In genomic region chr14:57346741-57347140, GRCh38 we compare ENCODE assay signal across 1 cellular context.
A peak's percentile ranks its signal among the peaks of the same experiment; 100 is the strongest.
TF ChIP-seq lines count a peak whose summit lies in the region.

No MANE protein-coding gene starts in this region.

TF ChIP-seq in HepG2, 621 proteins besides CTCF, POLR2A, EP300 and RAD21 (continued from another document and continues in another):
- TF ChIP-seq GRHL1 (CRISPR knock-in tag; conservative IDR thresholded peaks at IDR 0.05) = no peak
- no peak for TF ChIP-seq FOXK1 (CRISPR knock-in tag; IDR thresholded peaks at IDR 0.05; ENCODE audit: borderline replicate concordance, low read depth)
- no peak for TF ChIP-seq GMEB2 (CRISPR knock-in tag; IDR thresholded peaks at IDR 0.05; ENCODE audit: low read depth)
- no peak for TF ChIP-seq MTF1 (CRISPR knock-in tag; IDR thresholded peaks at IDR 0.05)
- TF ChIP-seq SATB2 (CRISPR knock-in tag; IDR thresholded peaks at IDR 0.05) = no peak
- TF ChIP-seq ZNF350 (CRISPR knock-in tag; IDR thresholded peaks at IDR 0.05; ENCODE audit: borderline replicate concordance, low read depth) = no peak
- TF ChIP-seq FOXJ3 (CRISPR knock-in tag; IDR thresholded peaks at IDR 0.05; ENCODE audit: borderline replicate concordance) = no peak
- no peak for TF ChIP-seq ZNF557 (CRISPR knock-in tag; IDR thresholded peaks at IDR 0.05)
- no peak for TF ChIP-seq ZBTB26 (CRISPR knock-in tag; IDR thresholded peaks at IDR 0.05; ENCODE audit: borderline replicate concordance)
- TF ChIP-seq ATM (IDR thresholded peaks at IDR 0.05; ENCODE audit: borderline replicate concordance) = no peak
- TF ChIP-seq JDP2 (CRISPR knock-in tag; IDR thresholded peaks at IDR 0.05; ENCODE audit: borderline replicate concordance) = no peak
- no peak for TF ChIP-seq ZNF326 (CRISPR knock-in tag; IDR thresholded peaks at IDR 0.05; ENCODE audit: borderline replicate concordance)
- no peak for TF ChIP-seq E2F2 (CRISPR knock-in tag; IDR thresholded peaks at IDR 0.05; ENCODE audit: borderline replicate concordance)
- TF ChIP-seq TBX3 (IDR thresholded peaks at IDR 0.05; ENCODE audit: borderline replicate concordance) = peak; percentile 69
- no peak for TF ChIP-seq ZNF274 (CRISPR knock-in tag; IDR thresholded peaks at IDR 0.05)
- TF ChIP-seq ZNF431 (CRISPR knock-in tag; IDR thresholded peaks at IDR 0.05; ENCODE audit: borderline replicate concordance, low read depth) = no peak
- no peak for TF ChIP-seq PAF1 (CRISPR knock-in tag; IDR thresholded peaks at IDR 0.05)
- TF ChIP-seq FOXO4 (CRISPR knock-in tag; conservative IDR thresholded peaks at IDR 0.05) = no peak
- TF ChIP-seq MAFK (conservative IDR thresholded peaks at IDR 0.05 in 1 of 2, IDR thresholded peaks at IDR 0.05 in 1 of 2; ENCODE audit: low read length in 2 of 2) = no peak
- TF ChIP-seq ZNF597 (CRISPR knock-in tag; IDR thresholded peaks at IDR 0.05) = no peak
- no peak for TF ChIP-seq TCF7L2 (IDR thresholded peaks at IDR 0.05; ENCODE audit: low read depth, low read length)
- TF ChIP-seq ZNF496 (CRISPR knock-in tag; IDR thresholded peaks at IDR 0.05; ENCODE audit: insufficient replicate concordance) = no peak
- no peak for TF ChIP-seq IKZF4 (CRISPR knock-in tag; IDR thresholded peaks at IDR 0.05; ENCODE audit: borderline replicate concordance, low read depth, not compliant biosample characterization)
- TF ChIP-seq ZNF672 (CRISPR knock-in tag; IDR thresholded peaks at IDR 0.05) = no peak
- no peak for TF ChIP-seq THAP9 (CRISPR knock-in tag; IDR thresholded peaks at IDR 0.05; ENCODE audit: borderline replicate concordance)
- no peak for TF ChIP-seq SNAPC2 (CRISPR knock-in tag; IDR thresholded peaks at IDR 0.05)
- TF ChIP-seq BRD4 (CRISPR knock-in tag; IDR thresholded peaks at IDR 0.05) = no peak
- no peak for TF ChIP-seq ZC3H13 (CRISPR knock-in tag; IDR thresholded peaks at IDR 0.05)
- TF ChIP-seq PAX8 (CRISPR knock-in tag; IDR thresholded peaks at IDR 0.05; ENCODE audit: borderline replicate concordance) = no peak
- no peak for TF ChIP-seq SIX1 (CRISPR knock-in tag; IDR thresholded peaks at IDR 0.05; ENCODE audit: borderline replicate concordance)
- no peak for TF ChIP-seq ZFP36L2 (CRISPR knock-in tag; IDR thresholded peaks at IDR 0.05)
- no peak for TF ChIP-seq ELK4 (CRISPR knock-in tag; IDR thresholded peaks at IDR 0.05; ENCODE audit: borderline replicate concordance)
- TF ChIP-seq SALL1 (CRISPR knock-in tag; IDR thresholded peaks at IDR 0.05) = peak; percentile 33; the same call in 1 of the 2 replicates
- no peak for TF ChIP-seq ZNF850 (CRISPR knock-in tag; conservative IDR thresholded peaks at IDR 0.05)
- TF ChIP-seq TBP (CRISPR knock-in tag; IDR thresholded peaks at IDR 0.05) = no peak
- no peak for TF ChIP-seq MXD3 (CRISPR knock-in tag; IDR thresholded peaks at IDR 0.05)
- TF ChIP-seq ZFY (CRISPR knock-in tag; IDR thresholded peaks at IDR 0.05) = no peak
- TF ChIP-seq ZNF773 (CRISPR knock-in tag; IDR thresholded peaks at IDR 0.05; ENCODE audit: borderline replicate concordance) = no peak
- no peak for TF ChIP-seq PCBP2 (optimal IDR thresholded peaks at IDR 0.05; ENCODE audit: low read depth, low read length, poor library complexity, severe bottlenecking)
- no peak for TF ChIP-seq CHD2 (IDR thresholded peaks at IDR 0.05; ENCODE audit: low read depth, low read length)
- TF ChIP-seq EHMT2 (IDR thresholded peaks at IDR 0.05; ENCODE audit: borderline replicate concordance, low read depth, low read length) = no peak
- TF ChIP-seq EED (CRISPR knock-in tag; IDR thresholded peaks at IDR 0.05) = no peak
- no peak for TF ChIP-seq ZKSCAN1 (IDR thresholded peaks at IDR 0.05; ENCODE audit: low read length)
- TF ChIP-seq ZNF512B (CRISPR knock-in tag; IDR thresholded peaks at IDR 0.05; ENCODE audit: borderline replicate concordance) = no peak
- no peak for TF ChIP-seq SPEN (CRISPR knock-in tag; IDR thresholded peaks at IDR 0.05; ENCODE audit: low read depth)
- no peak for TF ChIP-seq ZNF800 (CRISPR knock-in tag; IDR thresholded peaks at IDR 0.05)
- TF ChIP-seq HCFC1 (IDR thresholded peaks at IDR 0.05; ENCODE audit: low read depth, low read length) = no peak
- TF ChIP-seq SKI (IDR thresholded peaks at IDR 0.05; ENCODE audit: partially characterized antibody) = no peak
- TF ChIP-seq ZNF136 (CRISPR knock-in tag; IDR thresholded peaks at IDR 0.05; ENCODE audit: low read depth) = no peak
- no peak for TF ChIP-seq SYNCRIP (IDR thresholded peaks at IDR 0.05; ENCODE audit: insufficient read depth, low read depth, low read length)
- TF ChIP-seq DR1 (CRISPR knock-in tag; IDR thresholded peaks at IDR 0.05) = no peak
- TF ChIP-seq CREM (IDR thresholded peaks at IDR 0.05) = 0 out of 2 replicates have a peak, but pooled peaks have one; percentile 31
- TF ChIP-seq CREM (CRISPR knock-in tag; IDR thresholded peaks at IDR 0.05) = no peak
